1 cellular context compared by ENCODE assay signal in genomic region chr1:46665983-46666382, GRCh38.
TF ChIP-seq lines count a peak whose summit lies in the region.

No MANE protein-coding gene starts in this region.

TF ChIP-seq in H1, 55 proteins besides CTCF, POLR2A, EP300 and RAD21:
- TF ChIP-seq RNF2 (IDR thresholded peaks at IDR 0.05; ENCODE audit: borderline replicate concordance, low read depth, low read length, missing control alignments, poor library complexity, severe bottlenecking) (no peak), CEBPB (IDR thresholded peaks at IDR 0.05; ENCODE audit: low read depth, low read length) (no peak), POLR2AphosphoS5 (IDR thresholded peaks at IDR 0.05; ENCODE audit: low read depth, low read length) (no peak), SP4 (IDR thresholded peaks at IDR 0.05; ENCODE audit: low read length) (no peak), CHD7 (IDR thresholded peaks at IDR 0.05; ENCODE audit: insufficient replicate concordance, low read length) (no peak), USF2 (IDR thresholded peaks at IDR 0.05; ENCODE audit: low read length) (no peak), CBX5 (IDR thresholded peaks at IDR 0.05; ENCODE audit: low read depth, low read length) (no peak), ATF3 (IDR thresholded peaks at IDR 0.05; ENCODE audit: insufficient read depth, low read depth, low read length) (no peak), GABPA (IDR thresholded peaks at IDR 0.05; ENCODE audit: borderline replicate concordance, insufficient read depth, low read length) (no peak), TAF7 (optimal IDR thresholded peaks at IDR 0.05; ENCODE audit: borderline replicate concordance, low read depth, low read length) (no peak), CTBP2 (IDR thresholded peaks at IDR 0.05; ENCODE audit: borderline replicate concordance, insufficient read depth, insufficient read length, low read length) (no peak), SP1 (IDR thresholded peaks at IDR 0.05; ENCODE audit: low read depth, low read length) (no peak), RBBP5 (IDR thresholded peaks at IDR 0.05; ENCODE audit: borderline replicate concordance, low read depth, low read length) (no peak), BRCA1 (IDR thresholded peaks at IDR 0.05; ENCODE audit: low read depth, low read length) (no peak), CHD1 (IDR thresholded peaks at IDR 0.05; ENCODE audit: low read depth, low read length) (no peak), TAF1 (IDR thresholded peaks at IDR 0.05; ENCODE audit: low read depth, low read length) (no peak), ATF2 (IDR thresholded peaks at IDR 0.05; ENCODE audit: low read length) (no peak), E2F6 (IDR thresholded peaks at IDR 0.05) (no peak), TEAD4 (IDR thresholded peaks at IDR 0.05; ENCODE audit: low read depth, low read length) (no peak), GTF2F1 (IDR thresholded peaks at IDR 0.05; ENCODE audit: borderline replicate concordance, low read depth, low read length) (no peak)
